1 cellular context compared by ENCODE assay signal in the genomic region with DNA sequence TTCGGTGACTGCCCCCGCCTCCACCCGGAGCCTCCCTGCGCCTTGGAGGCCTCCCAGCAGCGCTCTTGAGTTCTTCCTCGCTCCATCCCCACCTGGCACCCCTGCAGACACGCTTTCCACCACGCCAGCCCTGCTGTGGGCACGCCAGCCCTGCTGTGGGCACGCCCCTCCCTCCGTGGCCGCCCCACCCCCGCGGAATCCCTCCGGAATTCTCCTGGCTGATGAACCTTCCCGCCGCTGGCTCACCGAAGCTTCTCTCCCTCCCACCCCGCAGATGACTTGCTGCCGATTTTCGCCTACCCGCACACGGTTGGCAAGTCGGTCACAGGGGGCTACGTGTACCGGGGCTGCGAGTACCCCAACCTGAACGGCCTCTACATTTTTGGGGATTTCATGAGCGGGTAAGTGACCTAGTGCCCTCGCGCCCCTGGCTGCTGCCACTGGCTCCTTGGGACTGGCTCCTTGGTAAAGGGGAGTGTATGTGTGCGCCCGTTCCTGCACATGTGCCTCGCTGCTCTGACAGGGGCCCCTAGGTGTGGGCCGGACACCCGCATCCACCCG.
TF ChIP-seq lines count a peak whose summit lies in the region.

No MANE protein-coding gene starts in this region.

TF ChIP-seq in WTC11, 78 proteins besides CTCF, POLR2A, EP300 and RAD21 (continued from another document):
- TF ChIP-seq, protein P1, sequence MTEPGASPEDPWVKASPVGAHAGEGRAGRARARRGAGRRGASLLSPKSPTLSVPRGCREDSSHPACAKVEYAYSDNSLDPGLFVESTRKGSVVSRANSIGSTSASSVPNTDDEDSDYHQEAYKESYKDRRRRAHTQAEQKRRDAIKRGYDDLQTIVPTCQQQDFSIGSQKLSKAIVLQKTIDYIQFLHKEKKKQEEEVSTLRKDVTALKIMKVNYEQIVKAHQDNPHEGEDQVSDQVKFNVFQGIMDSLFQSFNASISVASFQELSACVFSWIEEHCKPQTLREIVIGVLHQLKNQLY (CRISPR knock-in tag; IDR thresholded peaks at IDR 0.05): no peak
- TF ChIP-seq FOXJ3 (CRISPR knock-in tag; IDR thresholded peaks at IDR 0.05; ENCODE audit: borderline replicate concordance) (no peak), GTF2I (CRISPR knock-in tag; conservative IDR thresholded peaks at IDR 0.05) (no peak)
- TF ChIP-seq, protein P2, sequence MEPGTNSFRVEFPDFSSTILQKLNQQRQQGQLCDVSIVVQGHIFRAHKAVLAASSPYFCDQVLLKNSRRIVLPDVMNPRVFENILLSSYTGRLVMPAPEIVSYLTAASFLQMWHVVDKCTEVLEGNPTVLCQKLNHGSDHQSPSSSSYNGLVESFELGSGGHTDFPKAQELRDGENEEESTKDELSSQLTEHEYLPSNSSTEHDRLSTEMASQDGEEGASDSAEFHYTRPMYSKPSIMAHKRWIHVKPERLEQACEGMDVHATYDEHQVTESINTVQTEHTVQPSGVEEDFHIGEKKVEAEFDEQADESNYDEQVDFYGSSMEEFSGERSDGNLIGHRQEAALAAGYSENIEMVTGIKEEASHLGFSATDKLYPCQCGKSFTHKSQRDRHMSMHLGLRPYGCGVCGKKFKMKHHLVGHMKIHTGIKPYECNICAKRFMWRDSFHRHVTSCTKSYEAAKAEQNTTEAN (CRISPR knock-in tag; IDR thresholded peaks at IDR 0.05): no peak
- TF ChIP-seq, protein P3, sequence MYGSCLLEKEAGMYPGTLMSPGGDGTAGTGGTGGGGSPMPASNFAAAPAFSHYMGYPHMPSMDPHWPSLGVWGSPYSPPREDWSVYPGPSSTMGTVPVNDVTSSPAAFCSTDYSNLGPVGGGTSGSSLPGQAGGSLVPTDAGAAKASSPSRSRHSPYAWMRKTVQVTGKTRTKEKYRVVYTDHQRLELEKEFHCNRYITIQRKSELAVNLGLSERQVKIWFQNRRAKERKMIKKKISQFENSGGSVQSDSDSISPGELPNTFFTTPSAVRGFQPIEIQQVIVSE (CRISPR knock-in tag; IDR thresholded peaks at IDR 0.05; ENCODE audit: borderline replicate concordance): no peak
- TF ChIP-seq, protein P4, sequence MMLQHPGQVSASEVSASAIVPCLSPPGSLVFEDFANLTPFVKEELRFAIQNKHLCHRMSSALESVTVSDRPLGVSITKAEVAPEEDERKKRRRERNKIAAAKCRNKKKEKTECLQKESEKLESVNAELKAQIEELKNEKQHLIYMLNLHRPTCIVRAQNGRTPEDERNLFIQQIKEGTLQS (CRISPR knock-in tag; conservative IDR thresholded peaks at IDR 0.05): no peak
- TF ChIP-seq, protein P5, sequence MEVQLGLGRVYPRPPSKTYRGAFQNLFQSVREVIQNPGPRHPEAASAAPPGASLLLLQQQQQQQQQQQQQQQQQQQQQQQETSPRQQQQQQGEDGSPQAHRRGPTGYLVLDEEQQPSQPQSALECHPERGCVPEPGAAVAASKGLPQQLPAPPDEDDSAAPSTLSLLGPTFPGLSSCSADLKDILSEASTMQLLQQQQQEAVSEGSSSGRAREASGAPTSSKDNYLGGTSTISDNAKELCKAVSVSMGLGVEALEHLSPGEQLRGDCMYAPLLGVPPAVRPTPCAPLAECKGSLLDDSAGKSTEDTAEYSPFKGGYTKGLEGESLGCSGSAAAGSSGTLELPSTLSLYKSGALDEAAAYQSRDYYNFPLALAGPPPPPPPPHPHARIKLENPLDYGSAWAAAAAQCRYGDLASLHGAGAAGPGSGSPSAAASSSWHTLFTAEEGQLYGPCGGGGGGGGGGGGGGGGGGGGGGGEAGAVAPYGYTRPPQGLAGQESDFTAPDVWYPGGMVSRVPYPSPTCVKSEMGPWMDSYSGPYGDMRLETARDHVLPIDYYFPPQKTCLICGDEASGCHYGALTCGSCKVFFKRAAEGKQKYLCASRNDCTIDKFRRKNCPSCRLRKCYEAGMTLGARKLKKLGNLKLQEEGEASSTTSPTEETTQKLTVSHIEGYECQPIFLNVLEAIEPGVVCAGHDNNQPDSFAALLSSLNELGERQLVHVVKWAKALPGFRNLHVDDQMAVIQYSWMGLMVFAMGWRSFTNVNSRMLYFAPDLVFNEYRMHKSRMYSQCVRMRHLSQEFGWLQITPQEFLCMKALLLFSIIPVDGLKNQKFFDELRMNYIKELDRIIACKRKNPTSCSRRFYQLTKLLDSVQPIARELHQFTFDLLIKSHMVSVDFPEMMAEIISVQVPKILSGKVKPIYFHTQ (CRISPR knock-in tag; IDR thresholded peaks at IDR 0.05): no peak
- TF ChIP-seq, protein P6, sequence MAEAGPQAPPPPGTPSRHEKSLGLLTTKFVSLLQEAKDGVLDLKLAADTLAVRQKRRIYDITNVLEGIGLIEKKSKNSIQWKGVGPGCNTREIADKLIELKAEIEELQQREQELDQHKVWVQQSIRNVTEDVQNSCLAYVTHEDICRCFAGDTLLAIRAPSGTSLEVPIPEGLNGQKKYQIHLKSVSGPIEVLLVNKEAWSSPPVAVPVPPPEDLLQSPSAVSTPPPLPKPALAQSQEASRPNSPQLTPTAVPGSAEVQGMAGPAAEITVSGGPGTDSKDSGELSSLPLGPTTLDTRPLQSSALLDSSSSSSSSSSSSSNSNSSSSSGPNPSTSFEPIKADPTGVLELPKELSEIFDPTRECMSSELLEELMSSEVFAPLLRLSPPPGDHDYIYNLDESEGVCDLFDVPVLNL (CRISPR knock-in tag; IDR thresholded peaks at IDR 0.05; ENCODE audit: borderline replicate concordance, low read depth): no peak
